ENCODE assay signal across 8 cellular contexts in the genomic region with DNA sequence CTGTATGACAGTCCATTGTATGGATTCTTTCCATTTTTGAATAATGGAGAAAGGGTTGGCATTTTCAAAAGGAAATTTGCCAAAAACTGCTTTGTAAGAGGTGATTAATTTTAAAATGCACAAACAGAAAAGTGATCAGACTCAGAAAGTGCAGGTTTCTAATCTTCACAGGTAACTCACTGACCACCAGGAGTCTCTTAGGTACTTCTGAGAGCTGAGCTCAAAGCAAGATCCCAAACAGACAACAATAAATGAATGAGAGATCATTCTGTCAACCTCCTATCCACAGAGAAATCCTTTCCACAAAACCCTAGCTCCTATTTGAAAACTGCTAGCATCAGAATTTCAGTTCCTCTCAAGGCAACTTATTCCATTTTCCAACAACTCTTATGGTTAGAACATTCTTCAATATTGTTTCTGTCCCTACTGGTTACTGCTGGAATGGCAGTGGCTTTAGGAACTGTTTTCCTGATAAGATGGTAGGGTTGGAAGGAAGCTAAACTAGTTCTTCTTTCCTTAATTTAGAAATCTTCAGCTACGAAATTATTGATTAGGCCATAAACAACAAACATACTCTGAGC. TPM values are rescaled to one million over a fixed set of nuclear protein-coding genes. Genes with fewer than 3 reads are reported as not detected.
DNase-seq lines count a peak whose midpoint lies in the region; ATAC-seq and TF ChIP-seq lines count a peak whose summit lies in the region.

No MANE protein-coding gene starts in this region.

- peaks cover 26% of the 10 kb centered on the region for H3K4me1 Mint-ChIP-seq in activated B cell treated with CpG ODN at 0.5 μM for 24 hours

- H3K27me3 Mint-ChIP-seq in activated B cell treated with CpG ODN at 0.5 μM for 24 hours = no peaks in the 10 kb centered on the region

- H3K9me3 ChIP-seq in AG04450 (ENCODE audit: control insufficient read depth, insufficient read depth, low read length) = no peaks in the 10 kb centered on the region

- no peaks in the 10 kb centered on the region for H3K9me3 Mint-ChIP-seq in activated B cell treated with CpG ODN at 0.5 μM for 24 hours

- no peak overlapping the region for H3K27ac ChIP-seq in AG04450 (ENCODE audit: low read depth, low read length)

- no peaks in the 10 kb centered on the region for H3K36me3 ChIP-seq in kidney epithelial cell (ENCODE audit: control insufficient read depth, insufficient read depth, low read length)

- H3K4me3 Mint-ChIP-seq in activated B cell treated with CpG ODN at 0.5 μM for 24 hours = peak overlapping the region; percentile 62

- peaks cover 6% of the 10 kb centered on the region for H3K36me3 Mint-ChIP-seq in activated B cell treated with CpG ODN at 0.5 μM for 24 hours (ENCODE audit: low read depth)

- peak; percentile 57 for TF ChIP-seq CTCF in AG04450 (IDR thresholded peaks at IDR 0.05; ENCODE audit: low read depth, low read length)
- TF ChIP-seq CTCF in GM12873 (IDR thresholded peaks at IDR 0.05; ENCODE audit: insufficient read depth, low read depth, low read length, missing control alignments) = peak; percentile 47
- no peak for TF ChIP-seq CTCF in activated B cell treated with CpG ODN at 0.5 μM for 24 hours (IDR thresholded peaks at IDR 0.05)
- TF ChIP-seq CTCF in kidney epithelial cell (IDR thresholded peaks at IDR 0.05; ENCODE audit: insufficient read depth, low read length, poor library complexity, severe bottlenecking) = peak; percentile 50

- ATAC-seq in activated B cell treated with CpG ODN at 0.5 μM for 24 hours (ENCODE audit: low read depth) (no peak), HG02678 (IDR thresholded peaks at IDR 0.05; ENCODE audit: unreplicated experiment) (no peak), GM18867 (IDR thresholded peaks at IDR 0.05; ENCODE audit: unreplicated experiment) (no peak)

- no peak for DNase-seq in AG04450 (ENCODE audit: low read depth, low spot score)
- DNase-seq in activated B cell treated with CpG ODN at 0.5 μM for 24 hours = no peak
- no peak for DNase-seq in kidney epithelial cell (ENCODE audit: low read depth)
- no peak for DNase-seq in Ammon's horn (ENCODE audit: low spot score)
- DNase-seq in germinal center (ENCODE audit: low spot score) = no peak

- H3K4me3 ChIP-seq in AG04450 (ENCODE audit: low read depth, low read length) (no peak overlapping the region), kidney epithelial cell (ENCODE audit: low read depth, low read length) (no peak overlapping the region)

- CTCF ChIA-PET in AG04450 (lab: Charles Lee) = interaction anchor here (0.5 to 1.5 kb wide), 16 partner anchors 9 to 1067 kb away, joined by 3 to 9 read pairs (median 4); no protein-coding TSS in a partner anchor
- CTCF ChIA-PET in activated B cell treated with CpG ODN at 0.5 μM for 24 hours (lab: Charles Lee) = interaction anchor here (3.7 kb wide), 1 partner anchor 16 kb away, joined by 18 read pairs; no protein-coding TSS in a partner anchor

- H3K27me3 ChIP-seq in AG04450 (ENCODE audit: control insufficient read depth, insufficient read depth, low read length) = no peaks in the 10 kb centered on the region
- H3K27me3 ChIP-seq in kidney epithelial cell (ENCODE audit: control insufficient read depth, insufficient read depth, low read length) = no peaks in the 10 kb centered on the region

- intact Hi-C loops in activated B cell treated with CpG ODN at 0.5 μM for 24 hours (cut with micrococcal nuclease) = loop anchor here (5.0 kb wide), 2 partner anchors 151 to 971 kb away; no protein-coding TSS in a partner anchor

- POLR2A ChIA-PET in AG04450 (lab: Yijun Ruan, JAX) (no interaction called here), activated B cell treated with CpG ODN at 0.5 μM for 24 hours (lab: Charles Lee) (interaction anchor here (0.6 to 1.1 kb wide), 3 partner anchors 21 to 213 kb away, joined by 4 to 6 read pairs (median 5); no protein-coding TSS in a partner anchor)

- H3K27ac Mint-ChIP-seq in activated B cell treated with CpG ODN at 0.5 μM for 24 hours = no peak overlapping the region

RNA-seq across cellular contexts. Expression of gene HAAO, which starts 20.6 kb away (rescaled TPM):
- polyA plus RNA-seq in AG04450 (2011; rRNA removed) = 3.1 and 4.2 TPM in 2 replicates
- 3.5 and 3.9 TPM in 2 replicates for polyA minus RNA-seq in AG04450 (2011; rRNA and poly(A)+ RNA removed)
- 11.4 TPM in 2 replicates for total RNA-seq in activated B cell treated with CpG ODN at 0.5 μM for 24 hours
- 1.5 and 2.8 TPM in 2 replicates for total RNA-seq in kidney epithelial cell

RNA-seq across cellular contexts. Expression of gene OXER1, which starts 49.1 kb away (rescaled TPM):
- polyA plus RNA-seq in AG04450 (2011; rRNA removed) = 0.27 and 0.37 TPM in 2 replicates
- polyA minus RNA-seq in AG04450 (2011; rRNA and poly(A)+ RNA removed) = 0.26 and 0.32 TPM in 2 replicates
- total RNA-seq in activated B cell treated with CpG ODN at 0.5 μM for 24 hours (1.9 and 2.1 TPM in 2 replicates), kidney epithelial cell (0.75 and 0.82 TPM in 2 replicates)
